In genomic region chr2:61736982-61737381, GRCh38 we compare ENCODE assay signal across 26 cellular contexts.
"Had no signal": no experiment of that assay in that cellular context is flagged by ENCODE, and none has a peak within 500 bp of the region (broad histone marks: within the 10 kb centered on the region; RNA-seq: fewer than 3 reads in every experiment).

No MANE protein-coding gene starts in this region.

- DNase-seq: colonic mucosa; cortex of kidney; effector CD8-positive, alpha-beta T cell; effector memory CD8-positive, alpha-beta T cell; endodermal cell; erythroblast; foreskin fibroblast; heart left ventricle; hypothalamus; immature natural killer cell; islet precursor cell; kidney; kidney glomerular epithelial cell; left cardiac atrium; left lung; left ventricle myocardium superior; lower lobe of right lung; mesenchymal stem cell; mucosa of descending colon; naive B cell had no signal

- H3K27me3 ChIP-seq: colonic mucosa, esophagus muscularis mucosa, gastroesophageal sphincter, heart left ventricle, hepatocyte, left lung had no signal

- H2AFZ ChIP-seq: hepatocyte had no signal

- H3K36me3 ChIP-seq: colonic mucosa, esophagus muscularis mucosa, gastroesophageal sphincter, heart left ventricle, left lung, lower lobe of right lung had no signal

- H3K4me3 Mint-ChIP-seq: dendritic cell treated with granulocyte-macrophage colony-stimulating factor and Interleukin-4, amounts not matched to agents 40 ng/mL and 50 ng/mL, for 4 days; effector memory CD8-positive, alpha-beta T cell; endodermal cell; immature natural killer cell; mesothelial cell of epicardium; naive B cell had no signal

- H3K9me3 Mint-ChIP-seq: dendritic cell treated with granulocyte-macrophage colony-stimulating factor and Interleukin-4, amounts not matched to agents 40 ng/mL and 50 ng/mL, for 4 days; effector memory CD8-positive, alpha-beta T cell; endodermal cell; immature natural killer cell; mesothelial cell of epicardium; naive B cell had no signal

- H3K4me1 Mint-ChIP-seq: immature natural killer cell, mesothelial cell of epicardium, naive B cell had no signal

- H3K4me3 ChIP-seq: colonic mucosa, esophagus muscularis mucosa, gastroesophageal sphincter, heart left ventricle, hepatocyte, left lung, lower lobe of right lung, mucosa of descending colon had no signal

- H3K36me3 Mint-ChIP-seq: immature natural killer cell, mesothelial cell of epicardium, naive B cell had no signal

- H3K27ac ChIP-seq: colonic mucosa, epithelial cell of prostate, esophagus muscularis mucosa, gastroesophageal sphincter, heart left ventricle, hepatocyte, left lung, lower lobe of right lung had no signal

- ATAC-seq: effector memory CD8-positive, alpha-beta T cell; gastroesophageal sphincter; heart left ventricle; left cardiac atrium; left lung; left ventricle myocardium superior; lower lobe of right lung; mucosa of descending colon had no signal

- H3K27ac Mint-ChIP-seq: dendritic cell treated with granulocyte-macrophage colony-stimulating factor and Interleukin-4, amounts not matched to agents 40 ng/mL and 50 ng/mL, for 4 days; effector memory CD8-positive, alpha-beta T cell; endodermal cell; mesothelial cell of epicardium; naive B cell had no signal

- H3K79me2 ChIP-seq: hepatocyte had no signal

- H3K4me2 ChIP-seq: hepatocyte had no signal

- H3K4me1 ChIP-seq: colonic mucosa, esophagus muscularis mucosa, gastroesophageal sphincter, heart left ventricle, left lung, lower lobe of right lung had no signal
